ENCODE assay signal across 1 cellular context in genomic region chr17:48795444-48796162, GRCh38.
TF ChIP-seq lines count a peak whose summit lies in the region.

No MANE protein-coding gene starts in this region.

TF ChIP-seq in HepG2, 621 proteins besides CTCF, POLR2A, EP300 and RAD21 (continued from another document and continues in another):
- TF ChIP-seq MLX (CRISPR knock-in tag; IDR thresholded peaks at IDR 0.05) (peak; percentile 81), ZBTB33 (CRISPR knock-in tag; IDR thresholded peaks at IDR 0.05) (peak; percentile 44; the same call in 1 of the 2 replicates), ZNF446 (CRISPR knock-in tag; IDR thresholded peaks at IDR 0.05) (no peak), GTF3A (CRISPR knock-in tag; conservative IDR thresholded peaks at IDR 0.05) (no peak), RBFOX2 (IDR thresholded peaks at IDR 0.05; ENCODE audit: low read depth, low read length) (0 out of 2 replicates have a peak, but pooled peaks have one; percentile 18), NCOA2 (CRISPR knock-in tag; IDR thresholded peaks at IDR 0.05) (peak; percentile 85), SMYD3 (CRISPR knock-in tag; IDR thresholded peaks at IDR 0.05) (no peak), SP140L (CRISPR knock-in tag; IDR thresholded peaks at IDR 0.05; ENCODE audit: borderline replicate concordance) (0 out of 2 replicates have a peak, but pooled peaks have one; percentile 29), ZNF367 (CRISPR knock-in tag; IDR thresholded peaks at IDR 0.05; ENCODE audit: borderline replicate concordance) (no peak), MTA1 (CRISPR knock-in tag; IDR thresholded peaks at IDR 0.05; ENCODE audit: borderline replicate concordance) (no peak), CEBPZ (IDR thresholded peaks at IDR 0.05; ENCODE audit: low read length) (no peak), MIER3 (CRISPR knock-in tag; IDR thresholded peaks at IDR 0.05; ENCODE audit: borderline replicate concordance) (peak; percentile 94), CSRNP1 (CRISPR knock-in tag; IDR thresholded peaks at IDR 0.05) (0 out of 2 replicates have a peak, but pooled peaks have one; percentile 63), PHF5A (CRISPR knock-in tag; IDR thresholded peaks at IDR 0.05; ENCODE audit: low read depth, unreplicated experiment) (peak; percentile 57), ZNF362 (CRISPR knock-in tag; IDR thresholded peaks at IDR 0.05; ENCODE audit: borderline replicate concordance) (no peak), ZNF740 (CRISPR knock-in tag; IDR thresholded peaks at IDR 0.05) (no peak), SAP130 (CRISPR knock-in tag; IDR thresholded peaks at IDR 0.05; ENCODE audit: low read depth) (peak; percentile 72), EHMT2 (IDR thresholded peaks at IDR 0.05; ENCODE audit: borderline replicate concordance, low read depth, low read length) (peak; percentile 46; the same call in 1 of the 2 replicates), ZNF615 (CRISPR knock-in tag; IDR thresholded peaks at IDR 0.05; ENCODE audit: borderline replicate concordance) (no peak), MYC (CRISPR knock-in tag; IDR thresholded peaks at IDR 0.05; ENCODE audit: borderline replicate concordance) (peak; percentile 21; the same call in 1 of the 2 replicates), DR1 (CRISPR knock-in tag; IDR thresholded peaks at IDR 0.05) (no peak), NFKB2 (CRISPR knock-in tag; IDR thresholded peaks at IDR 0.05; ENCODE audit: borderline replicate concordance) (no peak), GABPB1 (CRISPR knock-in tag; IDR thresholded peaks at IDR 0.05) (no peak), ZNF788 (CRISPR knock-in tag; IDR thresholded peaks at IDR 0.05; ENCODE audit: borderline replicate concordance) (no peak), MEIS2 (CRISPR knock-in tag; IDR thresholded peaks at IDR 0.05) (no peak), ZNF782 (CRISPR knock-in tag; IDR thresholded peaks at IDR 0.05; ENCODE audit: borderline replicate concordance) (peak; percentile 37; the same call in 1 of the 2 replicates), DPF2 (CRISPR knock-in tag; IDR thresholded peaks at IDR 0.05; ENCODE audit: borderline replicate concordance, low read depth) (peak; percentile 80), REPIN1 (CRISPR knock-in tag; IDR thresholded peaks at IDR 0.05; ENCODE audit: borderline replicate concordance, low read depth) (peak; percentile 28; the same call in 1 of the 2 replicates), CEBPB (IDR thresholded peaks at IDR 0.05; ENCODE audit: borderline replicate concordance, low read depth, low read length) (peak; percentile 94), ZBTB25 (CRISPR knock-in tag; IDR thresholded peaks at IDR 0.05) (peak; percentile 40; the same call in 1 of the 2 replicates), MEIS1 (CRISPR knock-in tag; IDR thresholded peaks at IDR 0.05; ENCODE audit: borderline replicate concordance) (peak; percentile 51), KLF6 (CRISPR knock-in tag; IDR thresholded peaks at IDR 0.05) (peak; percentile 82), HBP1 (CRISPR knock-in tag; IDR thresholded peaks at IDR 0.05; ENCODE audit: low read depth) (no peak), NR2F2 (IDR thresholded peaks at IDR 0.05; ENCODE audit: borderline replicate concordance, low read depth) (peak; percentile 57; the same call in 1 of the 2 replicates), ZNF609 (CRISPR knock-in tag; IDR thresholded peaks at IDR 0.05; ENCODE audit: borderline replicate concordance) (peak; percentile 79), RCOR2 (CRISPR knock-in tag; IDR thresholded peaks at IDR 0.05) (peak; percentile 67), ATRX (CRISPR knock-in tag; IDR thresholded peaks at IDR 0.05; ENCODE audit: borderline replicate concordance) (no peak), ZNF572 (CRISPR knock-in tag; IDR thresholded peaks at IDR 0.05) (no peak), ZNF770 (CRISPR knock-in tag; IDR thresholded peaks at IDR 0.05) (no peak), ZNF333 (CRISPR knock-in tag; IDR thresholded peaks at IDR 0.05; ENCODE audit: borderline replicate concordance) (no peak), ZNF337 (CRISPR knock-in tag; IDR thresholded peaks at IDR 0.05; ENCODE audit: borderline replicate concordance, low read depth) (peak; percentile 49; the same call in 1 of the 2 replicates)
